12 cellular contexts compared by ENCODE assay signal in genomic region chr5:115551415-115551814, GRCh38. TPM values are rescaled to one million over a fixed set of nuclear protein-coding genes. Genes with fewer than 3 reads are reported as not detected.
DNase-seq lines count a peak whose midpoint lies in the region; ATAC-seq and TF ChIP-seq lines count a peak whose summit lies in the region.
"Had no signal": no experiment of that assay in that cellular context is flagged by ENCODE, and none has a peak within 500 bp of the region (broad histone marks: within the 10 kb centered on the region; RNA-seq: fewer than 3 reads in every experiment).

No MANE protein-coding gene starts in this region.

- ATAC-seq in HG02852 (IDR thresholded peaks at IDR 0.05; ENCODE audit: unreplicated experiment) (peak; percentile 43), left ventricle myocardium superior (peak; percentile 39), HG03354 (IDR thresholded peaks at IDR 0.05; ENCODE audit: poor library complexity, severe bottlenecking, unreplicated experiment) (no peak), HG03565 (IDR thresholded peaks at IDR 0.05; ENCODE audit: unreplicated experiment) (no peak)
- ATAC-seq: activated naive CD8-positive, alpha-beta T cell treated with anti-CD3 and anti-CD28 coated beads, Interleukin-2, amount 50 U/mL, for 24 hours had no signal

- H3K4me1 ChIP-seq in ACC112 (ENCODE audit: control insufficient read depth, insufficient read depth, low read length, unreplicated experiment): peaks cover 16% of the 10 kb centered on the region
- H3K4me1 ChIP-seq: spleen had no signal

- peak; percentile 21 for DNase-seq in brain microvascular endothelial cell
- DNase-seq in left ventricle myocardium superior: no peak
- no peak for DNase-seq in coronary artery (ENCODE audit: low spot score)
- no peak for DNase-seq in HT-29 (ENCODE audit: low spot score)
- DNase-seq: activated naive CD8-positive, alpha-beta T cell treated with anti-CD3 and anti-CD28 coated beads, Interleukin-2, amount 50 U/mL, for 24 hours; MM.1S; NCI-H345; spleen had no signal

- no peaks in the 10 kb centered on the region for H3K27me3 ChIP-seq in ACC112 (ENCODE audit: insufficient read depth, low read length)
- H3K27me3 ChIP-seq in brain microvascular endothelial cell (replicated peaks): no peaks in the 10 kb centered on the region
- H3K27me3 ChIP-seq: spleen had no signal

- H3K27ac ChIP-seq in ACC112 (ENCODE audit: low read depth, low read length) (peak overlapping the region; percentile 15), brain microvascular endothelial cell (no peak overlapping the region), coronary artery (no peak overlapping the region)
- H3K27ac ChIP-seq: spleen had no signal

- H3K36me3 ChIP-seq in ACC112 (ENCODE audit: insufficient read depth, low read length): no peaks in the 10 kb centered on the region
- H3K36me3 ChIP-seq in brain microvascular endothelial cell (replicated peaks): no peaks in the 10 kb centered on the region
- H3K36me3 ChIP-seq: spleen had no signal

- H3K79me2 ChIP-seq in ACC112 (ENCODE audit: control insufficient read depth, insufficient read depth, low read length, unreplicated experiment): no peaks in the 10 kb centered on the region

- TF ChIP-seq CTCF in brain microvascular endothelial cell (IDR thresholded peaks at IDR 0.05; ENCODE audit: low read depth, low read length, missing control alignments): no peak
- no peak for TF ChIP-seq CTCF in coronary artery (IDR thresholded peaks at IDR 0.05)

- intact Hi-C loops in left ventricle myocardium superior (cut with micrococcal nuclease): no loop called here

- in situ Hi-C loops in brain microvascular endothelial cell (cut with HindIII; ENCODE audit: low pct_ligation_motif_present, low sequenced_read_pairs): no loop called here

- no peak overlapping the region for H2AFZ ChIP-seq in ACC112 (ENCODE audit: low read length, unreplicated experiment)

- H3K4me3 ChIP-seq in ACC112 (ENCODE audit: low read depth, low read length): no peak overlapping the region
- H3K4me3 ChIP-seq in brain microvascular endothelial cell (ENCODE audit: low read depth, low read length): no peak overlapping the region
- no peak overlapping the region for H3K4me3 ChIP-seq in coronary artery
- H3K4me3 ChIP-seq: spleen had no signal

RNA-seq across cellular contexts. Expression of gene FEM1C, which starts 6.8 kb away (rescaled TPM):
- total RNA-seq in left ventricle myocardium superior: 43.1 TPM
- total RNA-seq in HT-29 (2014; rRNA removed; shearing (Covaris generic)): 6.7 and 7.3 TPM in 2 replicates

RNA-seq across cellular contexts. Expression of gene TICAM2, which starts 50.9 kb away (rescaled TPM):
- total RNA-seq in left ventricle myocardium superior: 3.0 TPM
- 0.47 TPM in 1 of 2 replicates, not detected in the other for total RNA-seq in HT-29 (2014; rRNA removed; shearing (Covaris generic))

Comparison
In these comparisons a context has a peak if more than half of its experiments do, and no peak if none do; other contexts are left out.
1. ATAC-seq: peak in HG02852 (single experiment) and left ventricle myocardium superior (single experiment); none in HG03354 (single experiment) and HG03565 (single experiment).